ENCODE assay signal across 23 cellular contexts in genomic region chr11:62719302-62719978, GRCh38. TPM values are rescaled to one million over a fixed set of nuclear protein-coding genes. Genes with fewer than 3 reads are reported as not detected.
DNase-seq lines count a peak whose midpoint lies in the region; ATAC-seq and TF ChIP-seq lines count a peak whose summit lies in the region.
"Had no signal": no experiment of that assay in that cellular context is flagged by ENCODE, and none has a peak within 500 bp of the region (broad histone marks: within the 10 kb centered on the region; RNA-seq: fewer than 3 reads in every experiment).

No MANE protein-coding gene starts in this region.

- DNase-seq in AG10803 (ENCODE audit: low read depth) (peak; percentile 25), left lung (no peak), DMS79 (lab: John Stamatoyannopoulos, UW) (no peak), DMS53 (lab: John Stamatoyannopoulos, UW) (no peak)
- DNase-seq in CD4-positive, alpha-beta memory T cell: no peak
- DNase-seq in activated T-helper 1 cell treated with anti-CD3 and anti-CD28 coated beads, Interleukin-12 subunit alpha, Interleukin-12 subunit beta, Interleukin-2, Interleukin-4 antibody, amounts not matched to agents 30 ng/mL and 10 ng/mL and 1 ng/mL, durations not matched to agents 14 hours and 24 hours and 36 hours (ENCODE audit: low spot score): no peak
- DNase-seq: activated CD4-positive, alpha-beta T cell treated with anti-CD3 and anti-CD28 coated beads for 4 hours; C1 segment of cervical spinal cord; HCEC 1CT; KG1; left ventricle myocardium superior; NCI-H1092; NCI-H526 treated with DMSO at 0.1 percent for 48 hours; posterior cingulate gyrus; SIG-M5; small intestine; T-helper 9 cell; thyroid gland had no signal

- ATAC-seq in left lung: peak; percentile 38
- ATAC-seq in GM21723 (IDR thresholded peaks at IDR 0.05; ENCODE audit: unreplicated experiment): no peak
- ATAC-seq: left ventricle myocardium superior had no signal

- peaks cover 30 to 72% (median 52%) of the 10 kb centered on the region in 4 donors for H3K4me1 Mint-ChIP-seq in CD4-positive, alpha-beta memory T cell
- H3K4me1 Mint-ChIP-seq in activated T-helper 1 cell treated with anti-CD3 and anti-CD28 coated beads, Interleukin-12 subunit alpha, Interleukin-12 subunit beta, Interleukin-2, Interleukin-4 antibody, amounts not matched to agents 30 ng/mL and 10 ng/mL and 1 ng/mL, durations not matched to agents 14 hours and 24 hours and 36 hours (ENCODE audit: low read depth): peaks cover 84% of the 10 kb centered on the region

- TF ChIP-seq CTCF in AG10803 (conservative IDR thresholded peaks at IDR 0.05; ENCODE audit: low read length) (no peak), left lung (IDR thresholded peaks at IDR 0.05) (no peak)

- H3K4me1 ChIP-seq in CD4-positive, alpha-beta memory T cell (ENCODE audit: insufficient read depth, low read length): peaks cover 34% of the 10 kb centered on the region
- H3K4me1 ChIP-seq in left lung: peaks cover 5 to 15% of the 10 kb centered on the region in 2 donors

- no peaks in the 10 kb centered on the region for H3K27me3 Mint-ChIP-seq in CD4-positive, alpha-beta memory T cell
- H3K27me3 Mint-ChIP-seq in activated T-helper 1 cell treated with anti-CD3 and anti-CD28 coated beads, Interleukin-12 subunit alpha, Interleukin-12 subunit beta, Interleukin-2, Interleukin-4 antibody, amounts not matched to agents 30 ng/mL and 10 ng/mL and 1 ng/mL, durations not matched to agents 14 hours and 24 hours and 36 hours (ENCODE audit: insufficient read depth): no peaks in the 10 kb centered on the region

- H3K27me3 ChIP-seq in CD4-positive, alpha-beta memory T cell (ENCODE audit: insufficient read depth, low read length): no peaks in the 10 kb centered on the region
- H3K27me3 ChIP-seq in left lung: no peaks in the 10 kb centered on the region
- H3K27me3 ChIP-seq: thyroid gland had no signal

- peaks cover 76 to 83% of the 10 kb centered on the region in 2 donors for H3K36me3 Mint-ChIP-seq in CD4-positive, alpha-beta memory T cell
- H3K36me3 Mint-ChIP-seq in activated T-helper 1 cell treated with anti-CD3 and anti-CD28 coated beads, Interleukin-12 subunit alpha, Interleukin-12 subunit beta, Interleukin-2, Interleukin-4 antibody, amounts not matched to agents 30 ng/mL and 10 ng/mL and 1 ng/mL, durations not matched to agents 14 hours and 24 hours and 36 hours (ENCODE audit: low read depth): peaks cover 84% of the 10 kb centered on the region

- H3K27ac ChIP-seq in CD4-positive, alpha-beta memory T cell (ENCODE audit: low read depth, low read length): no peak overlapping the region
- H3K27ac ChIP-seq in left lung: no peak overlapping the region
- H3K27ac ChIP-seq: thyroid gland had no signal

- CTCF ChIA-PET in CD4-positive, alpha-beta memory T cell (lab: Charles Lee; ENCODE audit: partially characterized antibody): no interaction called here

- peak overlapping the region in 4 of 7 donors; percentile 32 to 89 (median 44) for H3K27ac Mint-ChIP-seq in CD4-positive, alpha-beta memory T cell
- H3K27ac Mint-ChIP-seq in activated T-helper 1 cell treated with anti-CD3 and anti-CD28 coated beads, Interleukin-12 subunit alpha, Interleukin-12 subunit beta, Interleukin-2, Interleukin-4 antibody, amounts not matched to agents 30 ng/mL and 10 ng/mL and 1 ng/mL, durations not matched to agents 14 hours and 24 hours and 36 hours: peak overlapping the region; percentile 49

- H3K4me3 Mint-ChIP-seq in CD4-positive, alpha-beta memory T cell: no peak overlapping the region
- H3K4me3 Mint-ChIP-seq in activated T-helper 1 cell treated with anti-CD3 and anti-CD28 coated beads, Interleukin-12 subunit alpha, Interleukin-12 subunit beta, Interleukin-2, Interleukin-4 antibody, amounts not matched to agents 30 ng/mL and 10 ng/mL and 1 ng/mL, durations not matched to agents 14 hours and 24 hours and 36 hours: no peak overlapping the region

- H3K9me3 ChIP-seq in CD4-positive, alpha-beta memory T cell (ENCODE audit: control insufficient read depth in 1 of 2, low read length in 2 of 2): no peaks in the 10 kb centered on the region
- H3K9me3 ChIP-seq in left lung: no peaks in the 10 kb centered on the region
- H3K9me3 ChIP-seq: thyroid gland had no signal

- no peaks in the 10 kb centered on the region for H3K9me3 Mint-ChIP-seq in CD4-positive, alpha-beta memory T cell
- no peaks in the 10 kb centered on the region for H3K9me3 Mint-ChIP-seq in activated T-helper 1 cell treated with anti-CD3 and anti-CD28 coated beads, Interleukin-12 subunit alpha, Interleukin-12 subunit beta, Interleukin-2, Interleukin-4 antibody, amounts not matched to agents 30 ng/mL and 10 ng/mL and 1 ng/mL, durations not matched to agents 14 hours and 24 hours and 36 hours

- POLR2A ChIA-PET in CD4-positive, alpha-beta memory T cell (lab: Charles Lee; ENCODE audit: partially characterized antibody): interaction anchor here (0.7 to 15.3 kb wide), 5 partner anchors 8 to 162 kb away, joined by 3 to 283 read pairs (median 4); partner anchors contain the start of genes BSCL2, GNG3, SLC3A2 and TAF6L

- H3K36me3 ChIP-seq in CD4-positive, alpha-beta memory T cell (ENCODE audit: insufficient read depth, low read length): peaks cover 94% of the 10 kb centered on the region
- peaks cover 22 to 97% of the 10 kb centered on the region in 2 donors for H3K36me3 ChIP-seq in left lung

- intact Hi-C loops in CD4-positive, alpha-beta memory T cell (cut with micrococcal nuclease): no loop called here
- intact Hi-C loops in activated T-helper 1 cell treated with anti-CD3 and anti-CD28 coated beads, Interleukin-12 subunit alpha, Interleukin-12 subunit beta, Interleukin-2, Interleukin-4 antibody, amounts not matched to agents 30 ng/mL and 10 ng/mL and 1 ng/mL, durations not matched to agents 14 hours and 24 hours and 36 hours (cut with micrococcal nuclease): no loop called here
- intact Hi-C loops in left lung (cut with DNase I): no loop called here

- no peak overlapping the region for H3K4me3 ChIP-seq in AG10803 (ENCODE audit: low read length)
- H3K4me3 ChIP-seq in CD4-positive, alpha-beta memory T cell (ENCODE audit: low read length in 2 of 2): no peak overlapping the region
- H3K4me3 ChIP-seq in left lung: no peak overlapping the region
- H3K4me3 ChIP-seq: thyroid gland had no signal

RNA-seq across cellular contexts. Expression of gene HNRNPUL2, which starts 7.8 kb away (rescaled TPM):
- 10 to 100 TPM; 79.6 to 83.4 TPM for total RNA-seq in CD4-positive, alpha-beta memory T cell
- polyA plus RNA-seq in CD4-positive, alpha-beta memory T cell: 1 to 10 TPM in 1 of 2 donors, under 1 TPM in 1; 0.30 to 3.2 TPM
- 53.0 and 55.2 TPM in 2 replicates for total RNA-seq in activated T-helper 1 cell treated with anti-CD3 and anti-CD28 coated beads, Interleukin-12 subunit alpha, Interleukin-12 subunit beta, Interleukin-2, Interleukin-4 antibody, amounts not matched to agents 30 ng/mL and 10 ng/mL and 1 ng/mL, durations not matched to agents 14 hours and 24 hours and 36 hours
- total RNA-seq in left lung: 10 to 100 TPM; 31.8 to 43.2 TPM

RNA-seq across cellular contexts. Expression of gene TTC9C, which starts 8.8 kb away (rescaled TPM):
- total RNA-seq in CD4-positive, alpha-beta memory T cell: 10 to 100 TPM; 51.0 to 53.5 TPM
- 10 to 100 TPM; 10.2 to 25.8 TPM for polyA plus RNA-seq in CD4-positive, alpha-beta memory T cell
- 36.4 and 38.0 TPM in 2 replicates for total RNA-seq in activated T-helper 1 cell treated with anti-CD3 and anti-CD28 coated beads, Interleukin-12 subunit alpha, Interleukin-12 subunit beta, Interleukin-2, Interleukin-4 antibody, amounts not matched to agents 30 ng/mL and 10 ng/mL and 1 ng/mL, durations not matched to agents 14 hours and 24 hours and 36 hours
- total RNA-seq in left lung: 10 to 100 TPM; 32.2 to 33.0 TPM

RNA-seq across cellular contexts. Expression of gene GNG3, which starts 12.0 kb away (rescaled TPM):
- total RNA-seq in CD4-positive, alpha-beta memory T cell: not detected
- not detected for polyA plus RNA-seq in CD4-positive, alpha-beta memory T cell
- total RNA-seq in activated T-helper 1 cell treated with anti-CD3 and anti-CD28 coated beads, Interleukin-12 subunit alpha, Interleukin-12 subunit beta, Interleukin-2, Interleukin-4 antibody, amounts not matched to agents 30 ng/mL and 10 ng/mL and 1 ng/mL, durations not matched to agents 14 hours and 24 hours and 36 hours: not detected in 2 replicates
- total RNA-seq in left lung: under 1 TPM in 1 of 2 donors, not detected in 1; 0.42 TPM
- total RNA-seq: endothelial cell of umbilical vein, glomerular endothelial cell, left ventricle myocardium superior, myocyte, OCI-LY7, thyroid gland had no signal
- polyA plus RNA-seq: endothelial cell of umbilical vein had no signal

RNA-seq across cellular contexts. Expression of gene BSCL2, which starts 12.2 kb away (rescaled TPM):
- 10 to 100 TPM; 34.5 to 36.6 TPM for total RNA-seq in CD4-positive, alpha-beta memory T cell
- polyA plus RNA-seq in CD4-positive, alpha-beta memory T cell: 10 to 100 TPM; 48.9 to 51.7 TPM
- total RNA-seq in activated T-helper 1 cell treated with anti-CD3 and anti-CD28 coated beads, Interleukin-12 subunit alpha, Interleukin-12 subunit beta, Interleukin-2, Interleukin-4 antibody, amounts not matched to agents 30 ng/mL and 10 ng/mL and 1 ng/mL, durations not matched to agents 14 hours and 24 hours and 36 hours: 34.0 and 34.6 TPM in 2 replicates
- total RNA-seq in left lung: 100 to 1,000 TPM in 1 of 2 donors, 10 to 100 TPM in 1; 77.8 to 109 TPM

RNA-seq across cellular contexts. Expression of gene LRRN4CL, which starts 30.1 kb away (rescaled TPM):
- total RNA-seq in CD4-positive, alpha-beta memory T cell: under 1 TPM; 0.11 to 0.12 TPM
- not detected for polyA plus RNA-seq in CD4-positive, alpha-beta memory T cell
- 0.17 and 0.26 TPM in 2 replicates for total RNA-seq in activated T-helper 1 cell treated with anti-CD3 and anti-CD28 coated beads, Interleukin-12 subunit alpha, Interleukin-12 subunit beta, Interleukin-2, Interleukin-4 antibody, amounts not matched to agents 30 ng/mL and 10 ng/mL and 1 ng/mL, durations not matched to agents 14 hours and 24 hours and 36 hours
- 1 to 10 TPM in 1 of 2 donors, under 1 TPM in 1; 0.32 to 2.0 TPM for total RNA-seq in left lung
- total RNA-seq: glomerular endothelial cell had no signal
- polyA plus RNA-seq: endothelial cell of umbilical vein had no signal
